In the genomic region with DNA sequence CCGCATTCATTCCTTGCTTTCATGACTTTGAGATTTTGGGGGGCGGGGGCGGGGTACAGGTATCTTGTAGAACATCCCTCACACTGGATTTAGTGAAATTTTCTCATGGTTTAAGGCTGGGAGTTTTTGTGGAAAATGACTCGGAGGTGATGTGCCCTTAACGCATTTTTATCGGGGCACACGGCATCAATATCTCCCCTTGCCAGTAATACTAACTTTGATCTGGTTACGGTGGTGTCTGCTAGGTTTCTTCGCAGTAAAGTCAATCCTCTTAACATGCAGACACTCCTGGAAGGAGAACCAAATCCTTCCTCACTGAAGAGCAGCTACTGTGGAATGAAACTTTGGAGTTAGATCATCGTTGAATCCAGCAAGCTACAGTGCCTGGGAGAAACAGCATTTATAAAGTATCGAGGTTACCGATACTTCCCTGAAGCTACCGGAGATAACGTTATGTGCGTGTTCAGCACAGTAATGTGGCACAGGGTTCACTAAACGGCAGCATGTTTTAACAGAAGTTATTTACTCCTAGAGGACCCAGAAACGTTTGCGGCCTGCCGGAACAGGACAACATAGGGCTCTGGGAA, we compare ENCODE assay signal across 8 cellular contexts. TPM values are rescaled to one million over a fixed set of nuclear protein-coding genes. Genes with fewer than 3 reads are reported as not detected.
DNase-seq lines count a peak whose midpoint lies in the region; ATAC-seq and TF ChIP-seq lines count a peak whose summit lies in the region.

No MANE protein-coding gene starts in this region.

- peak overlapping the region; percentile 98 for H3K27ac Mint-ChIP-seq in activated CD4-positive, alpha-beta T cell treated with anti-CD3 and anti-CD28 coated beads for 36 hours
- H3K27ac Mint-ChIP-seq in activated naive CD8-positive, alpha-beta T cell treated with anti-CD3 and anti-CD28 coated beads, Interleukin-2, amount 50 U/mL, for 24 hours = peak overlapping the region; percentile 95

- no peak for DNase-seq in activated CD4-positive, alpha-beta T cell treated with anti-CD3 and anti-CD28 coated beads for 36 hours
- no peak for DNase-seq in activated CD4-positive, alpha-beta T cell treated with anti-CD3 and anti-CD28 coated beads for 1 hour
- DNase-seq in activated naive CD8-positive, alpha-beta T cell treated with anti-CD3 and anti-CD28 coated beads, Interleukin-2, amount 50 U/mL, for 24 hours = no peak
- DNase-seq in kidney glomerular epithelial cell (lab: John Stamatoyannopoulos, UW) (peak; percentile 23), testis (no peak), epidermal melanocyte (ENCODE audit: insufficient read length, low spot score) (no peak), OCI-M1 (lab: John Stamatoyannopoulos, UW) (no peak)

- H3K9me3 Mint-ChIP-seq in activated CD4-positive, alpha-beta T cell treated with anti-CD3 and anti-CD28 coated beads for 36 hours (ENCODE audit: low read depth) = no peaks in the 10 kb centered on the region
- no peaks in the 10 kb centered on the region for H3K9me3 Mint-ChIP-seq in activated naive CD8-positive, alpha-beta T cell treated with anti-CD3 and anti-CD28 coated beads, Interleukin-2, amount 50 U/mL, for 24 hours

- H3K27ac ChIP-seq in testis = peak overlapping the region; percentile 95 to 97

- H3K27me3 Mint-ChIP-seq in activated CD4-positive, alpha-beta T cell treated with anti-CD3 and anti-CD28 coated beads for 36 hours = no peaks in the 10 kb centered on the region
- no peaks in the 10 kb centered on the region for H3K27me3 Mint-ChIP-seq in activated naive CD8-positive, alpha-beta T cell treated with anti-CD3 and anti-CD28 coated beads, Interleukin-2, amount 50 U/mL, for 24 hours

- POLR2A ChIA-PET in activated CD4-positive, alpha-beta T cell treated with anti-CD3 and anti-CD28 coated beads for 36 hours (lab: Charles Lee) = interaction anchor here (0.5 to 2.4 kb wide), 8 partner anchors 15 to 215 kb away, joined by 3 to 9 read pairs (median 4); a partner anchor contains a TSS

- no peak for TF ChIP-seq CTCF in testis (IDR thresholded peaks at IDR 0.05)

- peaks cover 9% of the 10 kb centered on the region for H3K36me3 Mint-ChIP-seq in activated CD4-positive, alpha-beta T cell treated with anti-CD3 and anti-CD28 coated beads for 36 hours (ENCODE audit: low read depth)
- peaks cover 11% of the 10 kb centered on the region for H3K36me3 Mint-ChIP-seq in activated naive CD8-positive, alpha-beta T cell treated with anti-CD3 and anti-CD28 coated beads, Interleukin-2, amount 50 U/mL, for 24 hours (ENCODE audit: low read depth)

- CTCF ChIA-PET in activated CD4-positive, alpha-beta T cell treated with anti-CD3 and anti-CD28 coated beads for 36 hours (lab: Charles Lee) = interaction anchor here (0.6 to 7.8 kb wide), 19 partner anchors 12 to 256 kb away, joined by 3 to 82 read pairs (median 4); a partner anchor contains a TSS

- peaks cover 31% of the 10 kb centered on the region for H3K4me1 Mint-ChIP-seq in activated CD4-positive, alpha-beta T cell treated with anti-CD3 and anti-CD28 coated beads for 36 hours
- H3K4me1 Mint-ChIP-seq in activated naive CD8-positive, alpha-beta T cell treated with anti-CD3 and anti-CD28 coated beads, Interleukin-2, amount 50 U/mL, for 24 hours = peaks cover 46% of the 10 kb centered on the region

- H3K9me3 ChIP-seq in testis = no peaks in the 10 kb centered on the region

- no peak for TF ChIP-seq POLR2A in testis (IDR thresholded peaks at IDR 0.05)

- no peaks in the 10 kb centered on the region for H3K36me3 ChIP-seq in testis (ENCODE audit: low read depth, missing control alignments)

- peak overlapping the region; percentile 97 for H3K4me3 Mint-ChIP-seq in activated CD4-positive, alpha-beta T cell treated with anti-CD3 and anti-CD28 coated beads for 36 hours
- peak overlapping the region; percentile 86 for H3K4me3 Mint-ChIP-seq in activated naive CD8-positive, alpha-beta T cell treated with anti-CD3 and anti-CD28 coated beads, Interleukin-2, amount 50 U/mL, for 24 hours

- H3K27me3 ChIP-seq in testis = no peaks in the 10 kb centered on the region

- intact Hi-C loops in activated CD4-positive, alpha-beta T cell treated with anti-CD3 and anti-CD28 coated beads for 36 hours (cut with DNase I, micrococcal nuclease) = loop anchor here (1.0 to 5.0 kb wide), 7 partner anchors 162 to 1437 kb away; a partner anchor contains a TSS
- intact Hi-C loops in testis (cut with DNase I; ENCODE audit: low total_unique reads) = no loop called here

- ATAC-seq in activated CD4-positive, alpha-beta T cell treated with anti-CD3 and anti-CD28 coated beads for 36 hours = no peak
- ATAC-seq in activated naive CD8-positive, alpha-beta T cell treated with anti-CD3 and anti-CD28 coated beads, Interleukin-2, amount 50 U/mL, for 24 hours = peak; percentile 2
- no peak for ATAC-seq in HG02678 (IDR thresholded peaks at IDR 0.05; ENCODE audit: unreplicated experiment)

- no peaks in the 10 kb centered on the region for H3K4me1 ChIP-seq in testis

- WGBS in testis, 2 donors = 18% methylated on average over 19 of the region's 19 CpGs

- H3K4me3 ChIP-seq in testis = peak overlapping the region; percentile 77 to 84

RNA-seq across cellular contexts. Expression of a gene that starts 1.2 kb away (rescaled TPM):
- 100 to 1,000 TPM in 1 of 2 experiments, 10 to 100 TPM in 1; 83.5 to 122 TPM for total RNA-seq in activated CD4-positive, alpha-beta T cell treated with anti-CD3 and anti-CD28 coated beads for 36 hours
- total RNA-seq in testis = 100 to 1,000 TPM in 1 of 2 donors, 10 to 100 TPM in 1; 97.6 to 128 TPM
- 155 TPM for polyA plus RNA-seq in testis (ENCODE audit: insufficient read depth, low read depth, low replicate concordance)

RNA-seq across cellular contexts. Expression of a gene that starts 43.5 kb away (rescaled TPM):
- 1 to 10 TPM; 2.5 to 2.7 TPM for total RNA-seq in activated CD4-positive, alpha-beta T cell treated with anti-CD3 and anti-CD28 coated beads for 36 hours
- 100 to 1,000 TPM in 1 of 2 donors, 10 to 100 TPM in 1; 100.0 to 104 TPM for total RNA-seq in testis
- 62.9 TPM for polyA plus RNA-seq in testis (ENCODE audit: insufficient read depth, low read depth, low replicate concordance)

Comparison
In these comparisons a context has a peak if more than half of its experiments do, and no peak if none do; other contexts are left out.
1. RNA of a gene that starts 43.5 kb away (total RNA-seq): 100.0 to 104 TPM in testis; 2.5 to 2.7 TPM in activated CD4-positive, alpha-beta T cell treated with anti-CD3 and anti-CD28 coated beads for 36 hours; every median in the first group is over 10 times any median in the second.